In genomic region chrX:68750316-68750715, GRCh38 we compare ENCODE assay signal across 24 cellular contexts.
"Had no signal": no experiment of that assay in that cellular context is flagged by ENCODE, and none has a peak within 500 bp of the region (broad histone marks: within the 10 kb centered on the region; RNA-seq: fewer than 3 reads in every experiment).

No MANE protein-coding gene starts in this region.

- ATAC-seq: naive thymus-derived CD8-positive, alpha-beta T cell; natural killer cell treated with Interleukin-12 subunit alpha and Interleukin-12 subunit beta and Interleukin-15 and Interleukin-18, amount 100 ng/mL, for 72 hours; psoas muscle; right cardiac atrium; right lobe of liver; stimulated activated naive B cell treated with anti-CD40 and anti-IgM and Interleukin-4, amounts not matched to agents 10 μg/mL and 1 μg/mL and 100 μg/mL, for 72 hours; upper lobe of right lung had no signal

- DNase-seq: naive thymus-derived CD8-positive, alpha-beta T cell; nephron progenitor cell; nucleus accumbens; ovary; posterior cingulate gyrus; psoas muscle; right cardiac atrium; right lobe of liver; sigmoid colon; small intestine; stimulated activated CD4-positive, alpha-beta T cell treated with anti-CD3 and anti-CD28 coated beads, Interleukin-15, amount 100 ng/mL, for 24 hours; stimulated activated CD4-positive, alpha-beta T cell treated with anti-CD3 and anti-CD28 coated beads, Interleukin-2, amount 100 ng/mL, for 24 hours; stimulated activated CD4-positive, alpha-beta T cell treated with anti-CD3 and anti-CD28 coated beads, Interleukin-2, amount 100 ng/mL, for 48 hours; stimulated activated CD4-positive, alpha-beta T cell treated with anti-CD3 and anti-CD28 coated beads, Interleukin-4, amount 100 ng/mL, for 24 hours; stimulated activated naive B cell treated with anti-CD40 and anti-IgM and Interleukin-4, amounts not matched to agents 10 μg/mL and 1 μg/mL and 100 μg/mL, for 72 hours; stimulated activated naive CD4-positive, alpha-beta T cell treated with Interleukin-2 at 50 U/mL for 16 hours; thyroid gland; trophoblast cell; upper lobe of right lung had no signal

- H3K36me3 Mint-ChIP-seq: naive thymus-derived CD8-positive, alpha-beta T cell; natural killer cell treated with Interleukin-12 subunit alpha and Interleukin-12 subunit beta and Interleukin-15 and Interleukin-18, amount 100 ng/mL, for 72 hours; stimulated activated effector memory CD8-positive, alpha-beta T cell treated with anti-CD3 and anti-CD28 coated beads, Interleukin-12 subunit alpha, Interleukin-12 subunit beta, amount 100 ng/mL, for 72 hours; stimulated activated naive B cell treated with anti-CD40 and anti-IgM and Interleukin-4, amounts not matched to agents 10 μg/mL and 1 μg/mL and 100 μg/mL, for 72 hours had no signal

- H3K27me3 Mint-ChIP-seq: naive thymus-derived CD8-positive, alpha-beta T cell; progenitor cell of endocrine pancreas; stimulated activated naive CD8-positive, alpha-beta T cell treated with anti-CD3 and anti-CD28 coated beads, Interleukin-15, Interleukin-2, amounts not matched to agents 100 ng/mL and 50 ng/mL, for 24 hours had no signal

- H3K9me3 Mint-ChIP-seq: naive thymus-derived CD8-positive, alpha-beta T cell; natural killer cell treated with Interleukin-12 subunit alpha and Interleukin-12 subunit beta and Interleukin-15 and Interleukin-18, amount 100 ng/mL, for 72 hours; stimulated activated effector memory CD8-positive, alpha-beta T cell treated with anti-CD3 and anti-CD28 coated beads, Interleukin-12 subunit alpha, Interleukin-12 subunit beta, amount 100 ng/mL, for 72 hours; stimulated activated naive CD8-positive, alpha-beta T cell treated with anti-CD3 and anti-CD28 coated beads, Interleukin-15, Interleukin-2, amounts not matched to agents 100 ng/mL and 50 ng/mL, for 24 hours had no signal

- H3K4me3 Mint-ChIP-seq: naive thymus-derived CD8-positive, alpha-beta T cell; natural killer cell treated with Interleukin-12 subunit alpha and Interleukin-12 subunit beta and Interleukin-15 and Interleukin-18, amount 100 ng/mL, for 72 hours; nephron progenitor cell; neural crest cell; stimulated activated effector memory CD8-positive, alpha-beta T cell treated with anti-CD3 and anti-CD28 coated beads, Interleukin-12 subunit alpha, Interleukin-12 subunit beta, amount 100 ng/mL, for 72 hours; stimulated activated naive B cell treated with anti-CD40 and anti-IgM and Interleukin-4, amounts not matched to agents 10 μg/mL and 1 μg/mL and 100 μg/mL, for 72 hours; stimulated activated naive CD8-positive, alpha-beta T cell treated with anti-CD3 and anti-CD28 coated beads, Interleukin-15, Interleukin-2, amounts not matched to agents 100 ng/mL and 50 ng/mL, for 24 hours had no signal

- H3K4me1 Mint-ChIP-seq: naive thymus-derived CD8-positive, alpha-beta T cell; neural crest cell had no signal

- H3K27ac Mint-ChIP-seq: naive thymus-derived CD8-positive, alpha-beta T cell; natural killer cell treated with Interleukin-12 subunit alpha and Interleukin-12 subunit beta and Interleukin-15 and Interleukin-18, amount 100 ng/mL, for 72 hours; nephron progenitor cell; progenitor cell of endocrine pancreas; stimulated activated effector memory CD8-positive, alpha-beta T cell treated with anti-CD3 and anti-CD28 coated beads, Interleukin-12 subunit alpha, Interleukin-12 subunit beta, amount 100 ng/mL, for 72 hours; stimulated activated naive B cell treated with anti-CD40 and anti-IgM and Interleukin-4, amounts not matched to agents 10 μg/mL and 1 μg/mL and 100 μg/mL, for 72 hours; stimulated activated naive CD8-positive, alpha-beta T cell treated with anti-CD3 and anti-CD28 coated beads, Interleukin-15, Interleukin-2, amounts not matched to agents 100 ng/mL and 50 ng/mL, for 24 hours had no signal
